Comparison of ENCODE assay signal across 8 cellular contexts in genomic region chrX:131633285-131633917, GRCh38.
DNase-seq lines count a peak whose midpoint lies in the region; ATAC-seq and TF ChIP-seq lines count a peak whose summit lies in the region.

No MANE protein-coding gene starts in this region.

- no peak overlapping the region for H4K91ac ChIP-seq in IMR-90 (ENCODE audit: insufficient read depth, low read depth, low read length)

- no peak overlapping the region for H3K9ac ChIP-seq in IMR-90 (ENCODE audit: low read depth, low read length)

- dilution Hi-C loops in IMR-90 (cut with HindIII; ENCODE audit: low sequenced_read_pairs, unreplicated experiment), result no loop called here

- no peak overlapping the region for H3K27ac Mint-ChIP-seq in activated naive CD4-positive, alpha-beta T cell treated with anti-CD3 and anti-CD28 coated beads, Interleukin-2, amount 10 ng/mL, durations not matched to agents 7 days and 5 days
- no peak overlapping the region for H3K27ac Mint-ChIP-seq in glutamatergic neuron (ENCODE audit: unreplicated experiment)

- intact Hi-C loops in IMR-90 (cut with micrococcal nuclease), result loop anchor here (1.0 to 10.0 kb wide), 2 partner anchors 657 to 1089 kb away; no protein-coding TSS in a partner anchor

- no peaks in the 10 kb centered on the region for H3K9me3 ChIP-seq in IMR-90 (ENCODE audit: control insufficient read depth, insufficient read depth, low read length)

- no peaks in the 10 kb centered on the region for H3K79me1 ChIP-seq in IMR-90 (ENCODE audit: low read depth in 1 of 2, low read length in 2 of 2)

- no peak overlapping the region for H2BK20ac ChIP-seq in IMR-90 (ENCODE audit: low read depth, low read length)

- H3K36me3 ChIP-seq in IMR-90 (ENCODE audit: control insufficient read depth, insufficient read depth, low read length), result no peaks in the 10 kb centered on the region

- no TSS peak for BruUV-seq in IMR-90 (replicated peaks; lab: Mats Ljungman, UMichigan)

- 14% methylated on average over 3 of the region's 13 CpGs; no CpG with 5 or more reads in 1 of the 2 experiments for WGBS in IMR-90 (ENCODE audit: extremely low coverage in 2 of 2, insufficient read length in 1 of 2), 2 experiments

- H4K5ac ChIP-seq in IMR-90 (ENCODE audit: low read depth, low read length), result no peak overlapping the region

- H3K36me3 Mint-ChIP-seq in activated naive CD4-positive, alpha-beta T cell treated with anti-CD3 and anti-CD28 coated beads, Interleukin-2, amount 10 ng/mL, durations not matched to agents 7 days and 5 days, result no peaks in the 10 kb centered on the region
- no peaks in the 10 kb centered on the region for H3K36me3 Mint-ChIP-seq in glutamatergic neuron (ENCODE audit: unreplicated experiment)

- POLR2A ChIA-PET in IMR-90 (lab: Charles Lee; ENCODE audit: unreplicated experiment), result no interaction called here
- POLR2A ChIA-PET in RWPE1 (lab: Yijun Ruan, JAX; ENCODE audit: low non-redundant PET), result no interaction called here

- H3K4me1 ChIP-seq in IMR-90 (ENCODE audit: control insufficient read depth, insufficient read depth, low read length), result no peaks in the 10 kb centered on the region

- no peak overlapping the region for H3K4me3 ChIP-seq in IMR-90 (ENCODE audit: insufficient read depth, low read depth, low read length)

- H3K14ac ChIP-seq in IMR-90 (replicated peaks; ENCODE audit: low read depth, low read length), result no peak overlapping the region

- H2AFZ ChIP-seq in IMR-90 (replicated peaks; ENCODE audit: low read length, poor library complexity), result no peak overlapping the region

- no peak overlapping the region for H3K4me2 ChIP-seq in IMR-90 (ENCODE audit: low read depth, low read length)

- H3K27ac ChIP-seq in IMR-90 (ENCODE audit: insufficient read depth, low read length), result no peak overlapping the region
- no peak overlapping the region for H3K27ac ChIP-seq in RWPE1

- no peak overlapping the region for H4K8ac ChIP-seq in IMR-90 (ENCODE audit: low read depth in 2 of 2, low read length in 2 of 2)

- no peak overlapping the region for H2BK5ac ChIP-seq in IMR-90 (ENCODE audit: low read depth, low read length, poor library complexity, severe bottlenecking)

- ATAC-seq in GM21390 (IDR thresholded peaks at IDR 0.05; ENCODE audit: unreplicated experiment) (peak; percentile 95), IMR-90 (ENCODE audit: low read depth) (peak; percentile 94), HG03039 (IDR thresholded peaks at IDR 0.05; ENCODE audit: unreplicated experiment) (no peak)

- H3K9me1 ChIP-seq in IMR-90 (ENCODE audit: insufficient read depth, low read length), result no peaks in the 10 kb centered on the region

- CTCF ChIA-PET in IMR-90 (lab: Yijun Ruan, JAX) (no interaction called here), RWPE1 (lab: Yijun Ruan, JAX) (interaction anchor here (0.5 to 1.0 kb wide), 3 partner anchors 370 to 656 kb away, joined by 3 read pairs; no protein-coding TSS in a partner anchor)
- CTCF ChIA-PET in activated naive CD4-positive, alpha-beta T cell treated with anti-CD3 and anti-CD28 coated beads, Interleukin-2, amount 10 ng/mL, durations not matched to agents 7 days and 5 days (lab: Charles Lee), result interaction anchor here (0.5 to 1.1 kb wide), 5 partner anchors 9 to 638 kb away, joined by 3 to 4 read pairs (median 3); no protein-coding TSS in a partner anchor

- H3K4me1 Mint-ChIP-seq in activated naive CD4-positive, alpha-beta T cell treated with anti-CD3 and anti-CD28 coated beads, Interleukin-2, amount 10 ng/mL, durations not matched to agents 7 days and 5 days, result no peaks in the 10 kb centered on the region
- H3K4me1 Mint-ChIP-seq in glutamatergic neuron (ENCODE audit: low read depth, unreplicated experiment), result no peaks in the 10 kb centered on the region

- no peak overlapping the region for H3K56ac ChIP-seq in IMR-90 (ENCODE audit: extremely low read depth, insufficient read depth, low read length)

- no peak overlapping the region for H3K18ac ChIP-seq in IMR-90 (ENCODE audit: low read depth, low read length)

- no peak overlapping the region for H2AK5ac ChIP-seq in IMR-90 (ENCODE audit: low read depth, low read length)

- no peak overlapping the region for H2AK9ac ChIP-seq in IMR-90 (replicated peaks; ENCODE audit: low read depth, low read length, poor library complexity)

- no peak for TF ChIP-seq POLR2A in IMR-90 (IDR thresholded peaks at IDR 0.05; ENCODE audit: low read depth, low read length)

- no peaks in the 10 kb centered on the region for H3K9me3 Mint-ChIP-seq in activated naive CD4-positive, alpha-beta T cell treated with anti-CD3 and anti-CD28 coated beads, Interleukin-2, amount 10 ng/mL, durations not matched to agents 7 days and 5 days
- no peaks in the 10 kb centered on the region for H3K9me3 Mint-ChIP-seq in glutamatergic neuron (ENCODE audit: unreplicated experiment)

- no peaks in the 10 kb centered on the region for H3K27me3 Mint-ChIP-seq in activated naive CD4-positive, alpha-beta T cell treated with anti-CD3 and anti-CD28 coated beads, Interleukin-2, amount 10 ng/mL, durations not matched to agents 7 days and 5 days
- no peaks in the 10 kb centered on the region for H3K27me3 Mint-ChIP-seq in glutamatergic neuron (ENCODE audit: unreplicated experiment)

- H2BK120ac ChIP-seq in IMR-90 (ENCODE audit: low read depth, low read length), result no peak overlapping the region

- no peak overlapping the region for H3K4me3 Mint-ChIP-seq in activated naive CD4-positive, alpha-beta T cell treated with anti-CD3 and anti-CD28 coated beads, Interleukin-2, amount 10 ng/mL, durations not matched to agents 7 days and 5 days
- H3K4me3 Mint-ChIP-seq in glutamatergic neuron (ENCODE audit: unreplicated experiment), result no peak overlapping the region

- H3K27me3 ChIP-seq in IMR-90 (ENCODE audit: control insufficient read depth, insufficient read depth, low read length), result no peaks in the 10 kb centered on the region; the same call in 1 of the 2 replicates

- H3K4ac ChIP-seq in IMR-90 (ENCODE audit: low read depth, low read length), result no peak overlapping the region

- peak; percentile 20 for DNase-seq in EL
- DNase-seq in IMR-90, result peak; percentile 41
- DNase-seq in RWPE1 (ENCODE audit: low spot score), result peak; percentile 12
- DNase-seq in activated naive CD4-positive, alpha-beta T cell treated with anti-CD3 and anti-CD28 coated beads, Interleukin-2, amount 10 ng/mL, durations not matched to agents 7 days and 5 days, result peak; percentile 50
- peak; percentile 62 for DNase-seq in glutamatergic neuron
- peak; percentile 3 for DNase-seq in putamen (ENCODE audit: low spot score)

- H3K23ac ChIP-seq in IMR-90 (ENCODE audit: low read depth, low read length), result no peak overlapping the region

- H4K20me1 ChIP-seq in IMR-90 (ENCODE audit: insufficient read depth, low read length), result no peaks in the 10 kb centered on the region

- TF ChIP-seq CTCF in IMR-90 (conservative IDR thresholded peaks at IDR 0.05; ENCODE audit: low read depth, low read length), result peak; percentile 71
- peak; percentile 65 for TF ChIP-seq CTCF in RWPE1 (conservative IDR thresholded peaks at IDR 0.05; ENCODE audit: low read depth)
- TF ChIP-seq CTCF in glutamatergic neuron (IDR thresholded peaks at IDR 0.05; ENCODE audit: partially characterized antibody, unreplicated experiment), result peak; percentile 60

- H2BK15ac ChIP-seq in IMR-90 (ENCODE audit: low read depth, low read length), result no peak overlapping the region

- in situ Hi-C loops in IMR-90 (cut with MboI; ENCODE audit: low sequenced_read_pairs), result loop anchor here (10.0 kb wide), 1 partner anchor 649 kb away; no protein-coding TSS in a partner anchor

- TF ChIP-seq RAD21 in IMR-90 (IDR thresholded peaks at IDR 0.05; ENCODE audit: low read length), result peak; percentile 72

TF ChIP-seq in IMR-90, 13 proteins besides CTCF, POLR2A, EP300 and RAD21:
- peak; percentile 41 for TF ChIP-seq SMC3 (IDR thresholded peaks at IDR 0.05; ENCODE audit: low read depth, low read length)
- no peak for TF ChIP-seq RCOR1 (IDR thresholded peaks at IDR 0.05; ENCODE audit: insufficient replicate concordance, low read length)
- no peak for TF ChIP-seq BHLHE40 (IDR thresholded peaks at IDR 0.05; ENCODE audit: low read depth, low read length)
- no peak for TF ChIP-seq NFE2L2 (IDR thresholded peaks at IDR 0.05; ENCODE audit: low read depth, low read length)
- no peak for TF ChIP-seq MXI1 (IDR thresholded peaks at IDR 0.05; ENCODE audit: borderline replicate concordance, low read depth, low read length)
- TF ChIP-seq CEBPB (IDR thresholded peaks at IDR 0.05; ENCODE audit: low read depth, low read length), result no peak
- TF ChIP-seq RFX5 (IDR thresholded peaks at IDR 0.05; ENCODE audit: low read depth, low read length), result no peak
- no peak for TF ChIP-seq CHD1 (IDR thresholded peaks at IDR 0.05; ENCODE audit: low read depth, low read length)

Comparison
In these comparisons a context has a peak if more than half of its experiments do, and no peak if none do; other contexts are left out.
1. DNase-seq: peak in every context shown above with its lines; median percentile 62 in glutamatergic neuron; 50 in activated naive CD4-positive, alpha-beta T cell treated with anti-CD3 and anti-CD28 coated beads, Interleukin-2, amount 10 ng/mL, durations not matched to agents 7 days and 5 days; 41 in IMR-90; 20 in EL; 12 in RWPE1; 3 in putamen.